Comparison of ENCODE assay signal across 16 cellular contexts in the genomic region with DNA sequence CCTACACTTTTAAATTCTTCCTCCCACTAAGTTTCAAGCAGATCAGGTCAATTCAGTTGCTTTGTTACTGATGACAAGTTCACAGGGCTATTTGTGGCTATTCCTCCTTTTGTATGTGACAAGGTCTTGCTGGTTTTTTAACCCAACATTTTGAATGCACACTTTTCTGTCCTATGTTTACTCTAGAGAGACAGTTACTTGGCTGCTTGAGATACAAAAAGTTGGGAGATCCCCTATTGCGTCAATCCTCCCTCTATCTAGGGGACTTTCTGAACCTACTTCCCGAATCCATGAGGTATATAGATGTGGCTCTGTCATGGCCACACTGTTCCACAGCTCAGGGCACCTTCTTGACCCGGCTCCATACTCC.
DNase-seq lines count a peak whose midpoint lies in the region; ATAC-seq and TF ChIP-seq lines count a peak whose summit lies in the region.
"Had no signal": no experiment of that assay in that cellular context is flagged by ENCODE, and none has a peak within 500 bp of the region (broad histone marks: within the 10 kb centered on the region; RNA-seq: fewer than 3 reads in every experiment).

No MANE protein-coding gene starts in this region.

- no peaks in the 10 kb centered on the region for H3K36me3 ChIP-seq in colonic mucosa
- H3K36me3 ChIP-seq: transverse colon had no signal

- intact Hi-C loops in colonic mucosa (cut with DNase I): no loop called here

- DNase-seq in NOMO-1 (lab: John Stamatoyannopoulos, UW; ENCODE audit: unreplicated experiment in 2 of 2) (no peak), colonic mucosa (no peak), NCI-H1436 treated with DMSO at 0.1 percent for 48 hours (lab: John Stamatoyannopoulos, UW) (no peak), activated gamma-delta T cell (lab: John Stamatoyannopoulos, UW) (no peak)
- DNase-seq: activated CD4-positive, alpha-beta T cell treated with anti-CD3 and anti-CD28 coated beads, Interleukin-2, amount 50 U/mL, for 1 hour; activated T-cell treated with anti-CD3 and anti-CD28 coated beads, Interleukin-2, amount 50 U/mL, for 48 hours; KG1; kidney; NCI-H146; stimulated activated CD4-positive, alpha-beta T cell treated with anti-CD3 and anti-CD28 coated beads, Interleukin-15, amount 100 ng/mL, for 24 hours; T-helper 2 cell; transverse colon had no signal

- no peaks in the 10 kb centered on the region for H3K27me3 ChIP-seq in colonic mucosa
- H3K27me3 ChIP-seq: transverse colon had no signal

- no peak for TF ChIP-seq CTCF in colonic mucosa (IDR thresholded peaks at IDR 0.05)

- H3K4me1 ChIP-seq in colonic mucosa: no peaks in the 10 kb centered on the region
- H3K4me1 ChIP-seq: transverse colon had no signal

- no peaks in the 10 kb centered on the region for H3K9me3 ChIP-seq in colonic mucosa
- H3K9me3 ChIP-seq: transverse colon had no signal

- no peak overlapping the region for H3K9ac ChIP-seq in colonic mucosa (ENCODE audit: low read depth in 2 of 2, low read length in 2 of 2)

- no peak overlapping the region for H3K4me3 ChIP-seq in colonic mucosa
- H3K4me3 ChIP-seq: transverse colon had no signal

- H3K27ac ChIP-seq in colonic mucosa: no peak overlapping the region
- H3K27ac ChIP-seq: transverse colon had no signal

- ATAC-seq in GM18499 (IDR thresholded peaks at IDR 0.05; ENCODE audit: insufficient read depth, unreplicated experiment) (peak; percentile 63), GM19463 (IDR thresholded peaks at IDR 0.05; ENCODE audit: unreplicated experiment) (peak; percentile 71), HG02759 (IDR thresholded peaks at IDR 0.05; ENCODE audit: unreplicated experiment) (peak; percentile 56), HG03442 (IDR thresholded peaks at IDR 0.05; ENCODE audit: unreplicated experiment) (peak; percentile 59)
